Comparison of ENCODE assay signal across 1 cellular context in the genomic region with DNA sequence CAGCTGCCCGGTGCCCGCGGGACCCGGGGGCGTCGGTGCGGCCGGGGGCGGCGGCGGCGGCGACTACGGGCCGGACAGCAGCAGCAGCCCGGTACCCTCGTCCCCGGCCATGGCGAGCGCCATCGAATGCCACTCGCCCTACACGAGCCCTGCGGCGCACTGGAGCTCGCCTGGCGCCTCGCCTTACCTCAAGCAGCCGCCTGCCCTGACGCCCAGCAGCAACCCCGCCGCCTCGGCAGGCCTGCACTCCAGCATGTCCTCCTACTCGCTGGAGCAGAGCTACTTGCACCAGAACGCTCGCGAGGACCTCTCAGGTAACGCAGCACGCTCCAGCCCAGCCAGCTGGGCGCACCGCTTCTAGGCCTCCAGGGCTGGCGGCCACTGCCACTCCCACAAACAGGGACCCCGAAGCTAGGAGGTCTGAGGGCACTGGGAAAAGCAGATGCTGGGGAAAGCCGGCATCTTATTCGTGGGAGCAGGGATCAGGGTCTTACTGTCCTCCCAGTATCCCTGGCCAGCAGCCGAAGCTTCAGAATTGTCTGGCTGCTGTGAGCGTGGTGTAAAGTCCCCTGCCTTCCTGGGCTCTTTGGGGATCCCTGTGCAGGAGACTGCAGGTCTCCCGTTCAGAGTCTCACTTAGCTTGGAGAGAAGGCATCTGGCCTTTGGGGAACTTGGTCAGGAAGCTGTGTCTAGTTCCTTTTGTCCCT.
TF ChIP-seq lines count a peak whose summit lies in the region.

No MANE protein-coding gene starts in this region.

TF ChIP-seq in IMR-90, 13 proteins besides CTCF, POLR2A, EP300 and RAD21 (continued from another document):
- TF ChIP-seq, protein P1, sequence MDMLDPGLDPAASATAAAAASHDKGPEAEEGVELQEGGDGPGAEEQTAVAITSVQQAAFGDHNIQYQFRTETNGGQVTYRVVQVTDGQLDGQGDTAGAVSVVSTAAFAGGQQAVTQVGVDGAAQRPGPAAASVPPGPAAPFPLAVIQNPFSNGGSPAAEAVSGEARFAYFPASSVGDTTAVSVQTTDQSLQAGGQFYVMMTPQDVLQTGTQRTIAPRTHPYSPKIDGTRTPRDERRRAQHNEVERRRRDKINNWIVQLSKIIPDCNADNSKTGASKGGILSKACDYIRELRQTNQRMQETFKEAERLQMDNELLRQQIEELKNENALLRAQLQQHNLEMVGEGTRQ (IDR thresholded peaks at IDR 0.05; ENCODE audit: low read depth, low read length), result no peak
- TF ChIP-seq FOS (IDR thresholded peaks at IDR 0.05; ENCODE audit: low read depth, low read length) (no peak), MXI1 (IDR thresholded peaks at IDR 0.05; ENCODE audit: borderline replicate concordance, low read depth, low read length) (no peak)
- TF ChIP-seq, protein P2, sequence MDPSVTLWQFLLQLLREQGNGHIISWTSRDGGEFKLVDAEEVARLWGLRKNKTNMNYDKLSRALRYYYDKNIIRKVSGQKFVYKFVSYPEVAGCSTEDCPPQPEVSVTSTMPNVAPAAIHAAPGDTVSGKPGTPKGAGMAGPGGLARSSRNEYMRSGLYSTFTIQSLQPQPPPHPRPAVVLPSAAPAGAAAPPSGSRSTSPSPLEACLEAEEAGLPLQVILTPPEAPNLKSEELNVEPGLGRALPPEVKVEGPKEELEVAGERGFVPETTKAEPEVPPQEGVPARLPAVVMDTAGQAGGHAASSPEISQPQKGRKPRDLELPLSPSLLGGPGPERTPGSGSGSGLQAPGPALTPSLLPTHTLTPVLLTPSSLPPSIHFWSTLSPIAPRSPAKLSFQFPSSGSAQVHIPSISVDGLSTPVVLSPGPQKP (IDR thresholded peaks at IDR 0.05; ENCODE audit: borderline replicate concordance, low read depth, low read length), result no peak
